In the genomic region with DNA sequence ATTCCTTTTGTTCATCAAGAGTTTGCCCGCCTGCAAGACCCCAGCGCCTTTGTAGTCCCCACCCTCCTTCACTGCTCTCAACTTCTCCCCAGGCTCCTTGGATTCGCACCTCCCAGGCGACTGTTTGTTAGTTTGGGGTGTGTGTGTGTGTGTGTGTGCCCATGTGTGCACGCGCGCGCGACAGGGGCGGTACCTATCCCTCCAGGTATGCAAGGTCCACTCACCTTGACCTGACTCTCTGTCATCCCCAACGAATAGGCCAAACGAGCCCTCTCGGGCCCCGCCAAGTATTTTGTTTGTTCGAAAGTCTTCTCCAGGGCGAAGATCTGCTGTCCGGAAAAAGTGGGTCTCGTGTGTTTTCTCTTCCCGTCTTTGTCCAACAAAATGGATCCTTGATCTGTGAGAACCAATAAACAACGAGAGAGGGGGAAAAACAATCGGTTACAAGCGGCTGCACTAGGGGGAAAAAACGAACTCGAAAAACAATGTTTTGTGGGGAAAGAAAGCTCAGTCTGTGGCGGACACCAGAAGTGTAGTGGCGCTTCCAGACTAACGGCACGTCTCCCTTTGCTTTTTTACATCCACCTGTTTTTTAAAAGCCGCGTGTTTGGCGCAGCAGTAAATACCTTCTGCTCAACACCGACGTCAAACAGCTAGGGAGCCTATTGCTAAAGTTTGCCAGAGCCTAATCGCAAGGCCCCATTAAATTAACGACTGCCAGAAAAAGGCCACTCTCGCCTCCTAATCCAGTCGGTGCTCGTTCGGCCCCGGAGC, we compare ENCODE assay signal across 1 cellular context.
TF ChIP-seq lines count a peak whose summit lies in the region.

No MANE protein-coding gene starts in this region.

TF ChIP-seq in H1, 55 proteins besides CTCF, POLR2A, EP300 and RAD21:
- TF ChIP-seq, protein P1, sequence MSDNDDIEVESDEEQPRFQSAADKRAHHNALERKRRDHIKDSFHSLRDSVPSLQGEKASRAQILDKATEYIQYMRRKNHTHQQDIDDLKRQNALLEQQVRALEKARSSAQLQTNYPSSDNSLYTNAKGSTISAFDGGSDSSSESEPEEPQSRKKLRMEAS (IDR thresholded peaks at IDR 0.05) = peak; percentile 6; the same call in 1 of the 2 replicates
- TF ChIP-seq YY1 (IDR thresholded peaks at IDR 0.05; ENCODE audit: low read depth, low read length) (no peak), PHF8 (conservative IDR thresholded peaks at IDR 0.05; ENCODE audit: low read depth, low read length) (no peak), TCF12 (IDR thresholded peaks at IDR 0.05; ENCODE audit: low read depth, low read length) (no peak), RNF2 (IDR thresholded peaks at IDR 0.05; ENCODE audit: borderline replicate concordance, low read depth, low read length, missing control alignments, poor library complexity, severe bottlenecking) (peak; percentile 99), NANOG (IDR thresholded peaks at IDR 0.05; ENCODE audit: insufficient read depth, low read depth, low read length, poor library complexity, severe bottlenecking) (no peak), CBX8 (IDR thresholded peaks at IDR 0.05; ENCODE audit: borderline replicate concordance, low read depth, low read length) (peak; percentile 97), CEBPB (IDR thresholded peaks at IDR 0.05; ENCODE audit: low read depth, low read length) (no peak), RFX5 (IDR thresholded peaks at IDR 0.05; ENCODE audit: borderline replicate concordance, low read depth, low read length) (no peak), TEAD4 (IDR thresholded peaks at IDR 0.05; ENCODE audit: low read depth, low read length) (no peak), EGR1 (IDR thresholded peaks at IDR 0.05; ENCODE audit: borderline replicate concordance, low read depth, low read length) (no peak), HDAC2 (IDR thresholded peaks at IDR 0.05; ENCODE audit: borderline replicate concordance in 1 of 2, low read depth in 2 of 2, low read length in 2 of 2) (no peak), HDAC6 (IDR thresholded peaks at IDR 0.05; ENCODE audit: low read depth, low read length) (no peak), EZH2 (IDR thresholded peaks at IDR 0.05; ENCODE audit: low read depth, low read length, severe bottlenecking) (peak; percentile 41), TAF1 (IDR thresholded peaks at IDR 0.05; ENCODE audit: low read depth, low read length) (no peak), RBBP5 (IDR thresholded peaks at IDR 0.05; ENCODE audit: borderline replicate concordance, low read depth, low read length) (no peak), SIX5 (IDR thresholded peaks at IDR 0.05; ENCODE audit: low read depth, low read length) (no peak), POU5F1 (IDR thresholded peaks at IDR 0.05; ENCODE audit: low read depth, low read length) (no peak), SUZ12 (IDR thresholded peaks at IDR 0.05; ENCODE audit: low read length) (peak; percentile 64)
- TF ChIP-seq, protein P2, sequence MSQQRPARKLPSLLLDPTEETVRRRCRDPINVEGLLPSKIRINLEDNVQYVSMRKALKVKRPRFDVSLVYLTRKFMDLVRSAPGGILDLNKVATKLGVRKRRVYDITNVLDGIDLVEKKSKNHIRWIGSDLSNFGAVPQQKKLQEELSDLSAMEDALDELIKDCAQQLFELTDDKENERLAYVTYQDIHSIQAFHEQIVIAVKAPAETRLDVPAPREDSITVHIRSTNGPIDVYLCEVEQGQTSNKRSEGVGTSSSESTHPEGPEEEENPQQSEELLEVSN (IDR thresholded peaks at IDR 0.05) = peak; percentile 92
